20 cellular contexts compared by ENCODE assay signal in the genomic region with DNA sequence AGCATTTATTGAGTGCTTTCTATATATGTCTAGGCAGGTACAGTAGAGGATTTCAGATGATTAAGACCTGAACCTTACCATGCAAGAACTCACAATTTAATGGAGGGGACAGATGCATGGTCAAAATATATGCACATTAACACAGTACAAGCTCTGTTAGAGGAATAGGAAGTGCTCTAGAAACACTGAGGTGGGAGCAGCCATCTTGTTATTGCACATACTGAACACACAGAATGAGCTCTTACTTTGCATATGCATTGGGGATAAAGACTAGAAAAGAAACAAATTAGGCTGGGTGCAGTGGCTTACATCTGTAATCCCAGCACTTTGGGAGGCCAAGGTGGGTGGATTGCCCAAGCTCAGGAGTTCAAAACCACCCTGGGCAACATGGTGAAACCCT.
DNase-seq lines count a peak whose midpoint lies in the region; ATAC-seq and TF ChIP-seq lines count a peak whose summit lies in the region.
"Had no signal": no experiment of that assay in that cellular context is flagged by ENCODE, and none has a peak within 500 bp of the region (broad histone marks: within the 10 kb centered on the region; RNA-seq: fewer than 3 reads in every experiment).

No MANE protein-coding gene starts in this region.

- no peaks in the 10 kb centered on the region for H3K27me3 Mint-ChIP-seq in CD14-positive monocyte (ENCODE audit: low read depth in 3 of 3)
- H3K27me3 Mint-ChIP-seq in dendritic cell treated with granulocyte-macrophage colony-stimulating factor and Interleukin-4, amounts not matched to agents 40 ng/mL and 50 ng/mL, for 4 days, result no peaks in the 10 kb centered on the region
- H3K27me3 Mint-ChIP-seq: B cell; CD4-positive, CD25-positive, alpha-beta regulatory T cell had no signal

- H3K4me3 ChIP-seq in NB4 (ENCODE audit: low read depth, low read length), result no peak overlapping the region
- H3K4me3 ChIP-seq: A549, Peyer's patch had no signal

- no peak overlapping the region for H3K4me3 Mint-ChIP-seq in CD14-positive monocyte
- H3K4me3 Mint-ChIP-seq in dendritic cell treated with granulocyte-macrophage colony-stimulating factor and Interleukin-4, amounts not matched to agents 40 ng/mL and 50 ng/mL, for 4 days, result no peak overlapping the region
- H3K4me3 Mint-ChIP-seq: B cell; CD4-positive, CD25-positive, alpha-beta regulatory T cell had no signal

- no peak for TF ChIP-seq POLR2A in NB4 (IDR thresholded peaks at IDR 0.05; ENCODE audit: extremely low read depth, insufficient read length)

- ATAC-seq in GM18502 (IDR thresholded peaks at IDR 0.05; ENCODE audit: poor library complexity, unreplicated experiment) (peak; percentile 40), HG02852 (IDR thresholded peaks at IDR 0.05; ENCODE audit: unreplicated experiment) (no peak)
- ATAC-seq: A549, SK-N-SH treated with all-trans-retinoic acid at 6 μM for 48 hours had no signal

- DNase-seq in CD14-positive monocyte (ENCODE audit: low spot score) (no peak), NB4 (ENCODE audit: low read depth) (peak; percentile 13), NCI-H510A treated with DMSO at 0.1 percent for 48 hours (lab: John Stamatoyannopoulos, UW) (no peak), HCEC 1CT (no peak)
- DNase-seq: CD4-positive, CD25-positive, alpha-beta regulatory T cell; EL; GF-D8; H7; KG1; NCI-H1048; NCI-H1417 treated with DMSO at 0.1 percent for 48 hours; NCI-H187; NCI-H748 treated with DMSO at 0.1 percent for 48 hours; Peyer's patch had no signal

- H3K36me3 Mint-ChIP-seq in CD14-positive monocyte, result peaks cover 47 to 60% of the 10 kb centered on the region in 2 donors
- peaks cover 21% of the 10 kb centered on the region for H3K36me3 Mint-ChIP-seq in dendritic cell treated with granulocyte-macrophage colony-stimulating factor and Interleukin-4, amounts not matched to agents 40 ng/mL and 50 ng/mL, for 4 days (ENCODE audit: low read depth)

- intact Hi-C loops in CD14-positive monocyte (cut with micrococcal nuclease), result no loop called here
- intact Hi-C loops in dendritic cell treated with granulocyte-macrophage colony-stimulating factor and Interleukin-4, amounts not matched to agents 40 ng/mL and 50 ng/mL, for 4 days (cut with micrococcal nuclease), result no loop called here

- H3K27ac Mint-ChIP-seq in CD14-positive monocyte, result peak overlapping the region in 5 of 7 donors; percentile 25 to 67 (median 50)
- peak overlapping the region; percentile 15 for H3K27ac Mint-ChIP-seq in dendritic cell treated with granulocyte-macrophage colony-stimulating factor and Interleukin-4, amounts not matched to agents 40 ng/mL and 50 ng/mL, for 4 days
- H3K27ac Mint-ChIP-seq: B cell had no signal

- TF ChIP-seq CTCF in CD14-positive monocyte (IDR thresholded peaks at IDR 0.05) (no peak), NB4 (IDR thresholded peaks at IDR 0.05; ENCODE audit: low read depth, low read length) (no peak)

- H3K4me1 Mint-ChIP-seq in CD14-positive monocyte, result peaks cover 23% of the 10 kb centered on the region
- peaks cover 32% of the 10 kb centered on the region for H3K4me1 Mint-ChIP-seq in dendritic cell treated with granulocyte-macrophage colony-stimulating factor and Interleukin-4, amounts not matched to agents 40 ng/mL and 50 ng/mL, for 4 days (ENCODE audit: low read depth)

- peaks cover 0 to 7% (median 0%) of the 10 kb centered on the region in 7 donors for H3K9me3 Mint-ChIP-seq in CD14-positive monocyte
- peaks cover 8% of the 10 kb centered on the region for H3K9me3 Mint-ChIP-seq in dendritic cell treated with granulocyte-macrophage colony-stimulating factor and Interleukin-4, amounts not matched to agents 40 ng/mL and 50 ng/mL, for 4 days
